In genomic region chr17:77859035-77859360, GRCh38 we compare ENCODE assay signal across 22 cellular contexts.
"Had no signal": no experiment of that assay in that cellular context is flagged by ENCODE, and none has a peak within 500 bp of the region (broad histone marks: within the 10 kb centered on the region; RNA-seq: fewer than 3 reads in every experiment).

No MANE protein-coding gene starts in this region.

- H3K4me3 Mint-ChIP-seq: natural killer cell treated with Interleukin-12 subunit alpha and Interleukin-12 subunit beta and Interleukin-15 and Interleukin-18, amount 100 ng/mL, for 72 hours; neural progenitor cell; stimulated activated memory B cell treated with anti-CD40 and anti-IgM and Interleukin-4, amounts not matched to agents 10 μg/mL and 1 μg/mL and 100 μg/mL, for 72 hours; stimulated activated naive CD8-positive, alpha-beta T cell treated with anti-CD3 and anti-CD28 coated beads, Interleukin-15, Interleukin-2, amounts not matched to agents 100 ng/mL and 50 ng/mL, for 24 hours had no signal

- H3K27me3 ChIP-seq: dorsolateral prefrontal cortex, heart right ventricle, neural progenitor cell, testis, tibial nerve had no signal

- H3K27ac Mint-ChIP-seq: natural killer cell treated with Interleukin-12 subunit alpha and Interleukin-12 subunit beta and Interleukin-15 and Interleukin-18, amount 100 ng/mL, for 72 hours; neural progenitor cell; stimulated activated memory B cell treated with anti-CD40 and anti-IgM and Interleukin-4, amounts not matched to agents 10 μg/mL and 1 μg/mL and 100 μg/mL, for 72 hours; stimulated activated naive CD8-positive, alpha-beta T cell treated with anti-CD3 and anti-CD28 coated beads, Interleukin-15, Interleukin-2, amounts not matched to agents 100 ng/mL and 50 ng/mL, for 24 hours had no signal

- H3K9ac ChIP-seq: neural progenitor cell, parathyroid adenoma had no signal

- H3K27ac ChIP-seq: coronary artery, neural progenitor cell, parathyroid adenoma, psoas muscle, testis, tibial nerve had no signal

- H3K9me3 Mint-ChIP-seq: stimulated activated naive CD8-positive, alpha-beta T cell treated with anti-CD3 and anti-CD28 coated beads, Interleukin-15, Interleukin-2, amounts not matched to agents 100 ng/mL and 50 ng/mL, for 24 hours had no signal

- ATAC-seq: left lobe of liver; natural killer cell treated with Interleukin-12 subunit alpha and Interleukin-12 subunit beta and Interleukin-15 and Interleukin-18, amount 100 ng/mL, for 72 hours; psoas muscle; stimulated activated memory B cell treated with anti-CD40 and anti-IgM and Interleukin-4, amounts not matched to agents 10 μg/mL and 1 μg/mL and 100 μg/mL, for 72 hours had no signal

- DNase-seq: caudate nucleus; effector CD8-positive, alpha-beta T cell; mesenchymal stem cell; midbrain; occipital lobe; psoas muscle; retina; small intestine; stimulated activated CD4-positive, alpha-beta T cell treated with anti-CD3 and anti-CD28 coated beads, Interleukin-1b, Interleukin-23, amount 100 ng/mL, for 48 hours; stimulated activated CD4-positive, alpha-beta T cell treated with anti-CD3 and anti-CD28 coated beads, Interleukin-4, amount 100 ng/mL, for 24 hours; testis had no signal

- H3K36me3 Mint-ChIP-seq: natural killer cell treated with Interleukin-12 subunit alpha and Interleukin-12 subunit beta and Interleukin-15 and Interleukin-18, amount 100 ng/mL, for 72 hours; neural progenitor cell; stimulated activated memory B cell treated with anti-CD40 and anti-IgM and Interleukin-4, amounts not matched to agents 10 μg/mL and 1 μg/mL and 100 μg/mL, for 72 hours had no signal

- H3K4me2 ChIP-seq: neural progenitor cell had no signal

- H3K4me3 ChIP-seq: coronary artery, dorsolateral prefrontal cortex, heart right ventricle, lung, neural progenitor cell, psoas muscle, testis, tibial nerve had no signal

- H2AFZ ChIP-seq: neural progenitor cell, parathyroid adenoma had no signal

- H3K9me3 ChIP-seq: heart right ventricle, psoas muscle, testis, tibial nerve had no signal

- H3K36me3 ChIP-seq: heart right ventricle, neural progenitor cell, tibial nerve had no signal

- H3K4me1 ChIP-seq: testis had no signal
